Comparison of ENCODE assay signal across 8 cellular contexts in the genomic region with DNA sequence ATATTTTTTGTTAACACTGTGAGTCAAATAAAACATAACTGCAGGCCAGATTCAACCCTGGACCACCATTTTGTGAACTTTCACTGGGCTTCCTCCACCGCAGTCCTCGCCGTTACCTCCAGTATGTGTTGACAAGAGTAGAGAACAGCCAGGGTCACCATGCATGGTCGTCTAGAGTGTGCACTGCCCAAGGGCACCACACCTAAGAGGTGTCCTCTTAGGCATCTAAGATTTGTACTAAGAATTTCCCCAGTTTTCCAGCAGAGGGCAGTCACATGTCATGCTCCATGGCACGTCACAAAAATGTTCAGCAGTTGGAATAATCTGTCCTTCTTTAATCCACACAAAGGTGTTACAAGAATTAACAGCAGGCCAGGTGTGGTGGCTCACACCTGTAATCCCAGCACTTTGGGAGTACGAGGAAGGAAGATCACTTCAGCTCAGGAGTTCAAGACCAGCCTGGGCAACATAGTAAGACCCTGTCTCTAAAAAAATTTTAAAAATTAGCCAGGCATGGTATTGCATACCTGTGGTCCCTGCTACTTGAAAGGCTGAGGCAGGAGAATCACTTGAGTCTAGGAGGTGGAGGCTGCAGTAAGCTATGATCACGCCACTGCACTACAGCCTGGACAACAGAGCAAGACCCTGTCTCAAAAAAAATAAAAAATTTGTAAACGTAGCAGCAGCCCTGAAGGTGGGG.
A peak's percentile ranks its signal among the peaks of the same experiment; 100 is the strongest.
DNase-seq lines count a peak whose midpoint lies in the region; ATAC-seq and TF ChIP-seq lines count a peak whose summit lies in the region.

No MANE protein-coding gene starts in this region.

- intact Hi-C loops in OCI-LY7 (cut with micrococcal nuclease; ENCODE audit: unreplicated experiment), result loop anchor here (1.0 kb wide), 2 partner anchors 72 to 143 kb away; no protein-coding TSS in a partner anchor
- intact Hi-C loops in vagina (cut with DNase I), result loop anchor here (2.0 to 10.0 kb wide), 2 partner anchors 22 to 144 kb away; no protein-coding TSS in a partner anchor

- H3K9ac ChIP-seq in neuronal stem cell (ENCODE audit: low read depth, low read length, poor library complexity), result no peak overlapping the region

- H2BK5ac ChIP-seq in neuronal stem cell (ENCODE audit: low read length), result no peak overlapping the region

- no peak overlapping the region for H3K27ac ChIP-seq in OCI-LY7 (ENCODE audit: low read depth, low read length, poor library complexity, severe bottlenecking)
- H3K27ac ChIP-seq in neuronal stem cell (replicated peaks; ENCODE audit: low read length), result no peak overlapping the region
- no peak overlapping the region for H3K27ac ChIP-seq in vagina

- no CpG with 5 or more reads among the region's 8 CpGs for WGBS in neuronal stem cell (ENCODE audit: extremely low coverage in 2 of 2, insufficient read length in 2 of 2, insufficient replicate concordance in 1 of 2), 2 donors

- POLR2A ChIA-PET in OCI-LY7 (lab: Charles Lee), result no interaction called here

- H3K23ac ChIP-seq in neuronal stem cell (ENCODE audit: low read depth, low read length, poor library complexity), result no peak overlapping the region

- no peak overlapping the region for H2BK15ac ChIP-seq in neuronal stem cell (ENCODE audit: low read length)

- no peak overlapping the region for H2BK120ac ChIP-seq in neuronal stem cell (ENCODE audit: low read depth, low read length)

- DNase-seq in AG08396 (ENCODE audit: low spot score), result peak; percentile 71
- DNase-seq in HS-5 (ENCODE audit: low read depth), result peak; percentile 49
- peak; percentile 69 for DNase-seq in OCI-LY7 (ENCODE audit: low spot score)
- peak; percentile 40 for DNase-seq in activated T-cell treated with anti-CD3 and anti-CD28 coated beads for 4 hours
- peak; percentile 81 for DNase-seq in fibroblast of peridontal ligament (ENCODE audit: extremely low read depth)
- peak; percentile 40 for DNase-seq in neuronal stem cell (ENCODE audit: low spot score)
- DNase-seq in vagina (ENCODE audit: extremely low spot score in 2 of 2), result no peak

- H2BK12ac ChIP-seq in neuronal stem cell (ENCODE audit: low read length), result no peak overlapping the region

- CTCF ChIA-PET in OCI-LY7 (lab: Charles Lee; ENCODE audit: unreplicated experiment), result no interaction called here

- H3K36me3 ChIP-seq in OCI-LY7 (ENCODE audit: insufficient read depth, low read length), result no peaks in the 10 kb centered on the region
- H3K36me3 ChIP-seq in neuronal stem cell (replicated peaks in 1 of 2; ENCODE audit: control insufficient read depth in 2 of 2, insufficient read depth in 2 of 2, low read length in 2 of 2), result no peaks in the 10 kb centered on the region
- no peaks in the 10 kb centered on the region for H3K36me3 ChIP-seq in vagina

- H2AK5ac ChIP-seq in neuronal stem cell (ENCODE audit: low read depth, low read length), result no peak overlapping the region

- H3K4ac ChIP-seq in neuronal stem cell (ENCODE audit: low read length), result no peak overlapping the region

- H3K79me2 ChIP-seq in OCI-LY7 (ENCODE audit: insufficient read depth, low read depth, low read length), result no peaks in the 10 kb centered on the region

- H3K4me1 ChIP-seq in OCI-LY7 (ENCODE audit: insufficient read depth, low read length, poor library complexity, severe bottlenecking) (peaks cover 3% of the 10 kb centered on the region), neuronal stem cell (ENCODE audit: control insufficient read depth in 2 of 2, insufficient read depth in 1 of 2, low read depth in 1 of 2, low read length in 2 of 2) (peaks cover 4 to 12% of the 10 kb centered on the region in 2 donors), vagina (peaks cover 13% of the 10 kb centered on the region)

- peak; percentile 81 for ATAC-seq in GM18858 (IDR thresholded peaks at IDR 0.05; ENCODE audit: unreplicated experiment)

- no peak overlapping the region for H4K8ac ChIP-seq in neuronal stem cell (ENCODE audit: low read depth, low read length)

- H3K18ac ChIP-seq in neuronal stem cell (ENCODE audit: low read length), result no peak overlapping the region

- no peak overlapping the region for H3K4me3 ChIP-seq in OCI-LY7 (ENCODE audit: low read depth, low read length, poor library complexity, severe bottlenecking)
- no peak overlapping the region for H3K4me3 ChIP-seq in neuronal stem cell (ENCODE audit: low read length in 2 of 2)
- H3K4me3 ChIP-seq in vagina, result no peak overlapping the region

- H2AFZ ChIP-seq in OCI-LY7 (ENCODE audit: low read length), result no peak overlapping the region
- H2AFZ ChIP-seq in neuronal stem cell (ENCODE audit: low read length), result no peak overlapping the region

- no peaks in the 10 kb centered on the region for H4K20me1 ChIP-seq in OCI-LY7 (ENCODE audit: insufficient read depth, low read length)

- H3K79me1 ChIP-seq in neuronal stem cell (ENCODE audit: low read depth, low read length), result no peaks in the 10 kb centered on the region

- H3K14ac ChIP-seq in neuronal stem cell (ENCODE audit: low read length), result no peak overlapping the region

- no peak overlapping the region for H3K4me2 ChIP-seq in OCI-LY7 (ENCODE audit: low read length)
- no peak overlapping the region for H3K4me2 ChIP-seq in neuronal stem cell (ENCODE audit: insufficient read depth, low read length, poor library complexity, severe bottlenecking)

- BruUV-seq in OCI-LY7 (replicated peaks; lab: Mats Ljungman, UMichigan), result no TSS peak

- TF ChIP-seq CTCF in OCI-LY7 (conservative IDR thresholded peaks at IDR 0.05; ENCODE audit: low read length), result peak; percentile 83
- TF ChIP-seq CTCF in vagina (IDR thresholded peaks at IDR 0.05), result peak; percentile 63 to 93 (median 72)

- no peaks in the 10 kb centered on the region for H3K9me2 ChIP-seq in OCI-LY7 (ENCODE audit: insufficient read depth, low read length)

- H3K9me3 ChIP-seq in OCI-LY7 (ENCODE audit: low read length), result no peaks in the 10 kb centered on the region
- no peaks in the 10 kb centered on the region for H3K9me3 ChIP-seq in neuronal stem cell (replicated peaks in 1 of 2; ENCODE audit: control insufficient read depth in 2 of 2, insufficient read depth in 1 of 2, low read depth in 1 of 2, low read length in 2 of 2)
- H3K9me3 ChIP-seq in vagina, result no peaks in the 10 kb centered on the region

- H4K91ac ChIP-seq in neuronal stem cell (ENCODE audit: low read depth, low read length, poor library complexity), result no peak overlapping the region

- no peaks in the 10 kb centered on the region for H3K27me3 ChIP-seq in neuronal stem cell (ENCODE audit: control insufficient read depth in 3 of 3, insufficient read depth in 3 of 3, low read depth in 1 of 3, low read length in 3 of 3)
- H3K27me3 ChIP-seq in vagina, result no peaks in the 10 kb centered on the region

- TF ChIP-seq POLR2A in vagina (IDR thresholded peaks at IDR 0.05), result no peak

Comparison
In these comparisons a context has a peak if more than half of its experiments do, and no peak if none do; other contexts are left out.
1. DNase-seq: peak in AG08396 (single experiment), HS-5 (single experiment), OCI-LY7 (single experiment), activated T-cell treated with anti-CD3 and anti-CD28 coated beads for 4 hours (single experiment), fibroblast of peridontal ligament (single experiment) and neuronal stem cell (single experiment); none in vagina (0 of 2).